In genomic region chr15:38905634-38906033, GRCh38 we compare ENCODE assay signal across 18 cellular contexts.
"Had no signal": no experiment of that assay in that cellular context is flagged by ENCODE, and none has a peak within 500 bp of the region (broad histone marks: within the 10 kb centered on the region; RNA-seq: fewer than 3 reads in every experiment).

No MANE protein-coding gene starts in this region.

- H3K27ac Mint-ChIP-seq: activated CD4-positive, alpha-beta memory T cell treated with anti-CD3 and anti-CD28 coated beads for 36 hours; activated CD4-positive, alpha-beta T cell treated with anti-CD3 and anti-CD28 coated beads for 36 hours; activated naive CD4-positive, alpha-beta T cell treated with anti-CD3 and anti-CD28 coated beads, Interleukin-2, amount 50 U/mL, for 24 hours; activated T-cell treated with anti-CD3 and anti-CD28 coated beads, Interleukin-2, amount 50 U/mL, for 24 hours; memory B cell; naive thymus-derived CD8-positive, alpha-beta T cell; stimulated activated naive B cell treated with anti-CD40 and anti-IgM and Interleukin-4, amounts not matched to agents 10 μg/mL and 1 μg/mL and 100 μg/mL, for 72 hours had no signal

- H3K27me3 Mint-ChIP-seq: memory B cell had no signal

- H3K4me3 Mint-ChIP-seq: activated CD4-positive, alpha-beta memory T cell treated with anti-CD3 and anti-CD28 coated beads for 36 hours; activated CD4-positive, alpha-beta T cell treated with anti-CD3 and anti-CD28 coated beads for 36 hours; activated naive CD4-positive, alpha-beta T cell treated with anti-CD3 and anti-CD28 coated beads, Interleukin-2, amount 50 U/mL, for 24 hours; activated T-cell treated with anti-CD3 and anti-CD28 coated beads, Interleukin-2, amount 50 U/mL, for 24 hours; memory B cell; naive thymus-derived CD8-positive, alpha-beta T cell; stimulated activated naive B cell treated with anti-CD40 and anti-IgM and Interleukin-4, amounts not matched to agents 10 μg/mL and 1 μg/mL and 100 μg/mL, for 72 hours had no signal

- DNase-seq: activated CD4-positive, alpha-beta memory T cell treated with anti-CD3 and anti-CD28 coated beads for 36 hours; activated CD4-positive, alpha-beta T cell treated with anti-CD3 and anti-CD28 coated beads for 36 hours; activated effector memory CD4-positive, alpha-beta T cell treated with Interleukin-2 at 50 U/mL for 16 hours; activated T-cell treated with anti-CD3 and anti-CD28 coated beads, Interleukin-2, amount 50 U/mL, for 24 hours; body of pancreas; central memory CD4-positive, alpha-beta T cell; effector CD4-positive, alpha-beta T cell; kidney; left ventricle myocardium superior; naive thymus-derived CD8-positive, alpha-beta T cell; pancreas; sigmoid colon; stimulated activated CD4-positive, alpha-beta T cell treated with anti-CD3 and anti-CD28 coated beads, Interleukin-2, amount 100 ng/mL, for 24 hours; stimulated activated naive B cell treated with anti-CD40 and anti-IgM and Interleukin-4, amounts not matched to agents 10 μg/mL and 1 μg/mL and 100 μg/mL, for 72 hours; tibial artery had no signal

- H3K36me3 Mint-ChIP-seq: activated CD4-positive, alpha-beta memory T cell treated with anti-CD3 and anti-CD28 coated beads for 36 hours; activated naive CD4-positive, alpha-beta T cell treated with anti-CD3 and anti-CD28 coated beads, Interleukin-2, amount 50 U/mL, for 24 hours; memory B cell; stimulated activated naive B cell treated with anti-CD40 and anti-IgM and Interleukin-4, amounts not matched to agents 10 μg/mL and 1 μg/mL and 100 μg/mL, for 72 hours had no signal

- H3K4me3 ChIP-seq: body of pancreas, coronary artery, pancreas, sigmoid colon, tibial artery had no signal

- H3K4me1 Mint-ChIP-seq: activated CD4-positive, alpha-beta T cell treated with anti-CD3 and anti-CD28 coated beads for 36 hours; activated naive CD4-positive, alpha-beta T cell treated with anti-CD3 and anti-CD28 coated beads, Interleukin-2, amount 50 U/mL, for 24 hours; memory B cell; naive thymus-derived CD8-positive, alpha-beta T cell; stimulated activated naive B cell treated with anti-CD40 and anti-IgM and Interleukin-4, amounts not matched to agents 10 μg/mL and 1 μg/mL and 100 μg/mL, for 72 hours had no signal

- ATAC-seq: activated CD4-positive, alpha-beta T cell treated with anti-CD3 and anti-CD28 coated beads for 36 hours; body of pancreas; left ventricle myocardium superior; naive thymus-derived CD8-positive, alpha-beta T cell; pancreas; stimulated activated naive B cell treated with anti-CD40 and anti-IgM and Interleukin-4, amounts not matched to agents 10 μg/mL and 1 μg/mL and 100 μg/mL, for 72 hours had no signal
